ENCODE assay signal across 26 cellular contexts in genomic region chr21:38929137-38929536, GRCh38.
"Had no signal": no experiment of that assay in that cellular context is flagged by ENCODE, and none has a peak within 500 bp of the region (broad histone marks: within the 10 kb centered on the region; RNA-seq: fewer than 3 reads in every experiment).

No MANE protein-coding gene starts in this region.

- H3K27ac ChIP-seq: SK-N-MC, WERI-Rb-1 had no signal

- H3K4me3 ChIP-seq: SK-N-MC had no signal

- H3K36me3 ChIP-seq: WERI-Rb-1 had no signal

- DNase-seq: activated CD4-positive, alpha-beta memory T cell treated with anti-CD3 and anti-CD28 coated beads, Interleukin-2, amount 10 ng/mL, durations not matched to agents 7 days and 5 days; activated CD4-positive, alpha-beta T cell treated with anti-CD3 and anti-CD28 coated beads for 36 hours; activated CD4-positive, alpha-beta T cell treated with anti-CD3 and anti-CD28 coated beads, Interleukin-2, amount 50 U/mL, for 1 hour; activated gamma-delta T cell; activated naive CD4-positive, alpha-beta T cell treated with anti-CD3 and anti-CD28 coated beads for 36 hours; activated T-cell treated with anti-CD3 and anti-CD28 coated beads for 4 hours; activated T-cell treated with anti-CD3 and anti-CD28 coated beads, Interleukin-2, amount 50 U/mL, for 48 hours; anterior cingulate cortex; caudate nucleus; Karpas-422; MM.1S; NCI-H1092; NCI-H1417; NCI-H1694; NCI-H2029; NCI-H2107; NCI-H345; NCI-H510A; NCI-H526 treated with DMSO at 0.1 percent for 48 hours; NCI-H82; RPMI8226; T-helper 1 cell; WERI-Rb-1 had no signal

- ATAC-seq: activated CD4-positive, alpha-beta T cell treated with anti-CD3 and anti-CD28 coated beads for 36 hours; activated T-helper 17 cell treated with anti-CD3 and anti-CD28 coated beads, Interleukin-2, amount 50 U/mL, for 72 hours; Right ventricle myocardium inferior had no signal
